In the genomic region with DNA sequence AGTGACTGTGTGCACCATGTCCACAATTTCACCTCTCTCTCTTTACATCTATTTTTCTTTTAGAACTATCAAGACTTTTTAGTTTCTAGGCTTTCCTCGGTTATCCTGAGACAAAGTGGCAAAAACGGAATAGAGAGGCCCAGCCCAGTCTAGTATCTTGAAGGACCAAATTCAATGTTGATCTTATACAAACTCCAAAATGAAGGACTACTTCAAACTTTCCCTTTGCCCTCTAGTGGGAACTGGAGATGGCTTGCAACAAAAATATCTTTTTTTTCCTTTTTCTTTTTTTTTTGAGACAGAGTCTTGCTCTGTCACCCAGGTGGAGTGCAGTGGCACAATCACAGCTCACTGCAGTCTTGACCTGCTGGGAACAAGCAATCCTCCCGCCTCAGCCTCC, we compare ENCODE assay signal across 15 cellular contexts.
A peak's percentile ranks its signal among the peaks of the same experiment; 100 is the strongest.
DNase-seq lines count a peak whose midpoint lies in the region; ATAC-seq, FAIRE-seq and TF ChIP-seq lines count a peak whose summit lies in the region.
"Had no signal": no experiment of that assay in that cellular context is flagged by ENCODE, and none has a peak within 500 bp of the region (broad histone marks: within the 10 kb centered on the region; RNA-seq: fewer than 3 reads in every experiment).

No MANE protein-coding gene starts in this region.

- H3K9me3 ChIP-seq in SK-N-SH: no peaks in the 10 kb centered on the region
- no peaks in the 10 kb centered on the region for H3K9me3 ChIP-seq in PC-3 (ENCODE audit: low read length)
- H3K9me3 ChIP-seq in upper lobe of right lung: no peaks in the 10 kb centered on the region
- H3K9me3 ChIP-seq: A549 had no signal

- TF ChIP-seq EP300 in SK-N-SH (IDR thresholded peaks at IDR 0.05; ENCODE audit: borderline replicate concordance in 1 of 2, low read depth in 1 of 2, low read length in 1 of 2): no peak

- peaks cover 8 to 18% of the 10 kb centered on the region in 2 experiments for H3K36me3 ChIP-seq in SK-N-SH (replicated peaks in 1 of 2; ENCODE audit: control insufficient read depth in 1 of 2, insufficient read depth in 2 of 2, low read length in 1 of 2)
- no peaks in the 10 kb centered on the region for H3K36me3 ChIP-seq in PC-3 (ENCODE audit: low read depth, low read length)
- H3K36me3 ChIP-seq in upper lobe of right lung: no peaks in the 10 kb centered on the region

- H3K4me3 ChIP-seq in SK-N-SH (ENCODE audit: low read depth in 2 of 2, low read length in 1 of 2) (no peak overlapping the region), PC-3 (ENCODE audit: low read length) (no peak overlapping the region), fibroblast of villous mesenchyme (ENCODE audit: low read depth, low read length) (no peak overlapping the region), upper lobe of right lung (no peak overlapping the region)
- H3K4me3 ChIP-seq: A549 had no signal

- peaks cover 3% of the 10 kb centered on the region for H3K36me3 Mint-ChIP-seq in osteocyte (ENCODE audit: unreplicated experiment)
- H3K36me3 Mint-ChIP-seq: CD8-positive, alpha-beta T cell had no signal

- no TSS peak for BruUV-seq in PC-3 (replicated peaks; lab: Mats Ljungman, UMichigan)

- no peaks in the 10 kb centered on the region for H3K27me3 ChIP-seq in SK-N-SH (ENCODE audit: insufficient read depth)
- H3K27me3 ChIP-seq in PC-3 (ENCODE audit: low read length): no peaks in the 10 kb centered on the region
- no peaks in the 10 kb centered on the region for H3K27me3 ChIP-seq in upper lobe of right lung

- DNase-seq in SK-N-SH: no peak
- DNase-seq in PC-3: no peak
- no peak for DNase-seq in fibroblast of villous mesenchyme (ENCODE audit: low read depth)
- DNase-seq in activated CD4-positive, alpha-beta T cell treated with anti-CD3 and anti-CD28 coated beads for 1 hour: no peak
- no peak for DNase-seq in osteocyte (ENCODE audit: extremely low spot score, unreplicated experiment)
- no peak for DNase-seq in HTR-8/SVneo (ENCODE audit: insufficient read length, low spot score)
- no peak for DNase-seq in upper lobe of right lung
- DNase-seq: CD8-positive, alpha-beta T cell; GF-D8; H7; NCI-H2029; NCI-H226; NCI-H526 treated with DMSO at 0.1 percent for 48 hours had no signal

- H3K9me2 ChIP-seq in SK-N-SH: no peaks in the 10 kb centered on the region
- H3K9me2 ChIP-seq in PC-3 (replicated peaks; ENCODE audit: low read length): no peaks in the 10 kb centered on the region

- no peak overlapping the region for H3K9ac ChIP-seq in SK-N-SH
- H3K9ac ChIP-seq in PC-3 (ENCODE audit: low read length): no peak overlapping the region

- 93% methylated on average over 3 of the region's 3 CpGs for WGBS in SK-N-SH (ENCODE audit: low lambda C conversion rate)

- TF ChIP-seq RAD21 in SK-N-SH (IDR thresholded peaks at IDR 0.05; ENCODE audit: low read length): no peak

- H3K27ac ChIP-seq in SK-N-SH (ENCODE audit: low read depth in 2 of 2, low read length in 1 of 2) (no peak overlapping the region), PC-3 (ENCODE audit: low read length) (no peak overlapping the region), upper lobe of right lung (no peak overlapping the region)
- H3K27ac ChIP-seq: A549 had no signal

- FAIRE-seq in HTR-8/SVneo (lab: Jason Lieb, UNC): no peak
- FAIRE-seq: A549 had no signal

- CTCF ChIA-PET in SK-N-SH (lab: Yijun Ruan, JAX) (interaction anchor here (0.8 to 2.3 kb wide), 5 partner anchors 10 to 94 kb away, joined by 3 to 9 read pairs (median 3); no protein-coding TSS in a partner anchor), PC-3 (lab: Charles Lee) (no interaction called here)

- no peak for ATAC-seq in SK-N-SH treated with all-trans-retinoic acid at 6 μM for 48 hours
- ATAC-seq in PC-3: no peak
- no peak for ATAC-seq in upper lobe of right lung
- ATAC-seq: CD8-positive, alpha-beta T cell had no signal

- H3K27ac Mint-ChIP-seq in osteocyte (ENCODE audit: unreplicated experiment): no peak overlapping the region
- H3K27ac Mint-ChIP-seq: CD8-positive, alpha-beta T cell had no signal

- no peaks in the 10 kb centered on the region for H3F3A ChIP-seq in SK-N-SH (replicated peaks; ENCODE audit: insufficient read depth)
- H3F3A ChIP-seq in PC-3 (ENCODE audit: low read length, unreplicated experiment): no peaks in the 10 kb centered on the region

- peaks cover 0 to 20% of the 10 kb centered on the region in 2 experiments; a peak in 3 of 4 replicates for H3K4me1 ChIP-seq in SK-N-SH (ENCODE audit: control insufficient read depth in 1 of 2, insufficient read depth in 2 of 2, low read depth in 1 of 2, low read length in 1 of 2)
- H3K4me1 ChIP-seq in PC-3 (ENCODE audit: insufficient read depth, low read length): no peaks in the 10 kb centered on the region
- no peaks in the 10 kb centered on the region for H3K4me1 ChIP-seq in upper lobe of right lung
- H3K4me1 ChIP-seq: A549 had no signal

- H4K20me1 ChIP-seq in SK-N-SH (ENCODE audit: insufficient read depth) (no peaks in the 10 kb centered on the region), PC-3 (ENCODE audit: low read length) (no peaks in the 10 kb centered on the region)

- intact Hi-C loops in PC-3 (cut with micrococcal nuclease): no loop called here
- intact Hi-C loops in upper lobe of right lung (cut with DNase I): no loop called here

- H3K4me1 Mint-ChIP-seq in osteocyte (ENCODE audit: unreplicated experiment): peaks cover 17% of the 10 kb centered on the region

- no peak overlapping the region for H3K4me2 ChIP-seq in SK-N-SH
- no peak overlapping the region for H3K4me2 ChIP-seq in PC-3 (ENCODE audit: low read length)
- H3K4me2 ChIP-seq: A549 had no signal

- H3K79me2 ChIP-seq in SK-N-SH (ENCODE audit: insufficient read depth) (no peaks in the 10 kb centered on the region), PC-3 (ENCODE audit: low read length) (no peaks in the 10 kb centered on the region)

- H2AFZ ChIP-seq in SK-N-SH (ENCODE audit: low read depth) (no peak overlapping the region), PC-3 (ENCODE audit: low read length) (no peak overlapping the region)

- H3K4me3 Mint-ChIP-seq in osteocyte (ENCODE audit: unreplicated experiment): no peak overlapping the region
- H3K4me3 Mint-ChIP-seq: CD8-positive, alpha-beta T cell had no signal

- H3K27me3 Mint-ChIP-seq in osteocyte (ENCODE audit: unreplicated experiment): peaks cover 2% of the 10 kb centered on the region

- TF ChIP-seq CTCF in SK-N-SH (IDR thresholded peaks at IDR 0.05): 0 out of 2 replicates have a peak, but pooled peaks have one; percentile 13
- TF ChIP-seq CTCF in PC-3 (conservative IDR thresholded peaks at IDR 0.05; ENCODE audit: low read depth, low read length): peak; percentile 50
- TF ChIP-seq CTCF in fibroblast of villous mesenchyme (IDR thresholded peaks at IDR 0.05; ENCODE audit: insufficient read depth, low read depth, low read length): peak; percentile 4
- TF ChIP-seq CTCF in osteocyte (IDR thresholded peaks at IDR 0.05): no peak
- no peak for TF ChIP-seq CTCF in upper lobe of right lung (IDR thresholded peaks at IDR 0.05)

- POLR2A ChIA-PET in SK-N-SH (lab: Yijun Ruan, JAX): no interaction called here
- POLR2A ChIA-PET in PC-3 (lab: Charles Lee; ENCODE audit: unreplicated experiment): no interaction called here

- no peaks in the 10 kb centered on the region for H3K9me3 Mint-ChIP-seq in osteocyte (ENCODE audit: unreplicated experiment)
- H3K9me3 Mint-ChIP-seq: CD8-positive, alpha-beta T cell had no signal

TF ChIP-seq in SK-N-SH, 30 proteins besides CTCF, POLR2A, EP300 and RAD21:
- TF ChIP-seq RCOR1 (IDR thresholded peaks at IDR 0.05; ENCODE audit: low read length): no peak
- no peak for TF ChIP-seq NRF1 (IDR thresholded peaks at IDR 0.05; ENCODE audit: low read depth, low read length)
- no peak for TF ChIP-seq POLR2AphosphoS5 (IDR thresholded peaks at IDR 0.05; ENCODE audit: low read depth, low read length)
- TF ChIP-seq IRF3 (IDR thresholded peaks at IDR 0.05; ENCODE audit: low read depth, low read length): no peak
- TF ChIP-seq MEF2A (IDR thresholded peaks at IDR 0.05; ENCODE audit: borderline replicate concordance, low read depth): no peak
- TF ChIP-seq JUND (IDR thresholded peaks at IDR 0.05): no peak
- TF ChIP-seq FOXJ3 (CRISPR knock-in tag; IDR thresholded peaks at IDR 0.05): no peak
- no peak for TF ChIP-seq GATA2 (CRISPR knock-in tag; IDR thresholded peaks at IDR 0.05)
- TF ChIP-seq RFX5 (IDR thresholded peaks at IDR 0.05; ENCODE audit: low read length): no peak
- no peak for TF ChIP-seq TCF12 (IDR thresholded peaks at IDR 0.05)
- TF ChIP-seq GABPA (IDR thresholded peaks at IDR 0.05; ENCODE audit: low read depth): no peak

TF ChIP-seq in SK-N-SH treated with all-trans-retinoic acid at 6 μM for 48 hours, 23 proteins besides CTCF, POLR2A, EP300 and RAD21 (continues in another document):
- TF ChIP-seq TSHZ2 (CRISPR knock-in tag; IDR thresholded peaks at IDR 0.05): no peak
- TF ChIP-seq SNAI2 (CRISPR knock-in tag; IDR thresholded peaks at IDR 0.05): no peak
- no peak for TF ChIP-seq GLIS3 (CRISPR knock-in tag; IDR thresholded peaks at IDR 0.05)
- no peak for TF ChIP-seq ZNF8 (CRISPR knock-in tag; IDR thresholded peaks at IDR 0.05)
- TF ChIP-seq ZNF565 (CRISPR knock-in tag; conservative IDR thresholded peaks at IDR 0.05; ENCODE audit: low read depth): no peak

Comparison
In these comparisons a context has a peak if more than half of its experiments do, and no peak if none do; other contexts are left out.
1. CTCF ChIP-seq: peak in SK-N-SH (single experiment), PC-3 (single experiment) and fibroblast of villous mesenchyme (single experiment); none in osteocyte (single experiment) and upper lobe of right lung (single experiment).